ENCODE assay signal across 10 cellular contexts in genomic region chr6:336159-337114, GRCh38. TPM values are rescaled to one million over a fixed set of nuclear protein-coding genes. Genes with fewer than 3 reads are reported as not detected.
DNase-seq lines count a peak whose midpoint lies in the region; ATAC-seq, FAIRE-seq and TF ChIP-seq lines count a peak whose summit lies in the region.
"Had no signal": no experiment of that assay in that cellular context is flagged by ENCODE, and none has a peak within 500 bp of the region (broad histone marks: within the 10 kb centered on the region; RNA-seq: fewer than 3 reads in every experiment).

No MANE protein-coding gene starts in this region.

- no peak overlapping the region for H2BK5ac ChIP-seq in neuronal stem cell (ENCODE audit: low read length)

- H3K4ac ChIP-seq in neuronal stem cell (ENCODE audit: low read length), result no peak overlapping the region

- H2AFZ ChIP-seq in neuronal stem cell (ENCODE audit: low read length), result no peak overlapping the region

- H3K4me3 ChIP-seq in kidney (ENCODE audit: low read length in 2 of 2) (no peak overlapping the region), neuronal stem cell (ENCODE audit: low read length in 2 of 2) (peak overlapping the region in 1 of 2 donors; percentile 16)
- H3K4me3 ChIP-seq: prostate gland had no signal

- TF ChIP-seq CTCF in kidney (IDR thresholded peaks at IDR 0.05; ENCODE audit: borderline replicate concordance, extremely low read depth, insufficient read depth), result no peak

- intact Hi-C loops in kidney (cut with DNase I), result no loop called here

- no CpG with 5 or more reads among the region's 10 CpGs for WGBS in neuronal stem cell (ENCODE audit: extremely low coverage in 2 of 2, insufficient read length in 2 of 2, insufficient replicate concordance in 1 of 2), 2 donors

- no peak overlapping the region for H2BK15ac ChIP-seq in neuronal stem cell (ENCODE audit: low read length)

- H3K9me3 ChIP-seq in kidney (ENCODE audit: control insufficient read depth in 1 of 2, low read length in 2 of 2) (no peaks in the 10 kb centered on the region), neuronal stem cell (replicated peaks in 1 of 2; ENCODE audit: control insufficient read depth in 2 of 2, insufficient read depth in 1 of 2, low read depth in 1 of 2, low read length in 2 of 2) (peaks cover 0 to 25% of the 10 kb centered on the region in 2 donors)
- H3K9me3 ChIP-seq: prostate gland had no signal

- H3K27ac ChIP-seq in kidney (ENCODE audit: low read depth in 2 of 2, low read length in 2 of 2) (no peak overlapping the region), neuronal stem cell (replicated peaks; ENCODE audit: low read length) (no peak overlapping the region)
- H3K27ac ChIP-seq: prostate gland had no signal

- ATAC-seq in GM18502 (IDR thresholded peaks at IDR 0.05; ENCODE audit: poor library complexity, unreplicated experiment), result peak; percentile 40
- ATAC-seq in GM21390 (IDR thresholded peaks at IDR 0.05; ENCODE audit: unreplicated experiment), result peak; percentile 42
- ATAC-seq in HG03520 (IDR thresholded peaks at IDR 0.05; ENCODE audit: unreplicated experiment), result peak; percentile 33

- H2BK12ac ChIP-seq in neuronal stem cell (ENCODE audit: low read length), result no peak overlapping the region

- H3K18ac ChIP-seq in neuronal stem cell (ENCODE audit: low read length), result no peak overlapping the region

- H2AK5ac ChIP-seq in neuronal stem cell (ENCODE audit: low read depth, low read length), result no peak overlapping the region

- H3K14ac ChIP-seq in neuronal stem cell (ENCODE audit: low read length), result no peak overlapping the region

- DNase-seq in kidney (peak; percentile 71), NCI-H2196 (lab: John Stamatoyannopoulos, UW; ENCODE audit: unreplicated experiment) (no peak), SK-N-DZ (ENCODE audit: low spot score) (no peak), urothelium cell line (ENCODE audit: low spot score) (no peak), neuronal stem cell (ENCODE audit: low spot score) (no peak)
- DNase-seq: stimulated activated naive CD4-positive, alpha-beta T cell had no signal

- no peak overlapping the region for H4K91ac ChIP-seq in neuronal stem cell (ENCODE audit: low read depth, low read length, poor library complexity)

- H4K8ac ChIP-seq in neuronal stem cell (ENCODE audit: low read depth, low read length), result no peak overlapping the region

- no peak overlapping the region for H3K4me2 ChIP-seq in neuronal stem cell (ENCODE audit: insufficient read depth, low read length, poor library complexity, severe bottlenecking)

- H3K23ac ChIP-seq in neuronal stem cell (ENCODE audit: low read depth, low read length, poor library complexity), result no peak overlapping the region

- FAIRE-seq in kidney (lab: Jason Lieb, UNC) (no peak), urothelium cell line (lab: Jason Lieb, UNC) (no peak)

- no peaks in the 10 kb centered on the region for H3K27me3 ChIP-seq in neuronal stem cell (ENCODE audit: control insufficient read depth in 3 of 3, insufficient read depth in 3 of 3, low read depth in 1 of 3, low read length in 3 of 3)

- H3K9ac ChIP-seq in kidney (ENCODE audit: low read length in 2 of 2) (no peak overlapping the region), neuronal stem cell (ENCODE audit: low read depth, low read length, poor library complexity) (no peak overlapping the region)

- H2BK120ac ChIP-seq in neuronal stem cell (ENCODE audit: low read depth, low read length), result no peak overlapping the region

- H3K4me1 ChIP-seq in kidney (ENCODE audit: control insufficient read depth in 1 of 2, insufficient read depth in 1 of 2, low read depth in 1 of 2, low read length in 2 of 2) (peaks cover 0 to 9% of the 10 kb centered on the region in 2 donors), neuronal stem cell (ENCODE audit: control insufficient read depth in 2 of 2, insufficient read depth in 1 of 2, low read depth in 1 of 2, low read length in 2 of 2) (peaks cover 0 to 6% of the 10 kb centered on the region in 2 donors)
- H3K4me1 ChIP-seq: prostate gland had no signal

- H3K36me3 ChIP-seq in kidney (ENCODE audit: control insufficient read depth in 1 of 2, insufficient read depth in 2 of 2, low read length in 2 of 2) (no peaks in the 10 kb centered on the region), neuronal stem cell (replicated peaks in 1 of 2; ENCODE audit: control insufficient read depth in 2 of 2, insufficient read depth in 2 of 2, low read length in 2 of 2) (peaks cover 0 to 3% of the 10 kb centered on the region in 2 donors)
- H3K36me3 ChIP-seq: prostate gland had no signal

- no peaks in the 10 kb centered on the region for H3K79me1 ChIP-seq in neuronal stem cell (ENCODE audit: low read depth, low read length)

RNA-seq across cellular contexts. Expression of gene DUSP22, which starts 44.1 kb away (rescaled TPM):
- 60.7 TPM for total RNA-seq in kidney
- polyA plus RNA-seq in kidney (ENCODE audit: insufficient read depth, low read depth, low replicate concordance), result 24.0 TPM
- polyA plus RNA-seq in SK-N-DZ (2014; cell fraction: cytosol; rRNA removed), result 13.9 and 17.0 TPM in 2 replicates
- 14.2 and 18.0 TPM in 2 replicates for polyA plus RNA-seq in SK-N-DZ (2014; cell fraction: nucleus; rRNA removed)
- 44.1 TPM for polyA plus RNA-seq in neuronal stem cell (2013, experiment 1 of 2)
- polyA plus RNA-seq in neuronal stem cell (2013, experiment 2 of 2), result 44.2 TPM

RNA-seq across cellular contexts. Expression of gene IRF4, which starts 55.1 kb away (rescaled TPM):
- total RNA-seq in kidney, result 23.7 TPM
- not detected for polyA plus RNA-seq in kidney (ENCODE audit: insufficient read depth, low read depth, low replicate concordance)
- not detected in 2 replicates for polyA plus RNA-seq in SK-N-DZ (2014; cell fraction: cytosol; rRNA removed)
- polyA plus RNA-seq in SK-N-DZ (2014; cell fraction: nucleus; rRNA removed), result not detected in 2 replicates
- 0.42 TPM for polyA plus RNA-seq in neuronal stem cell (2013, experiment 1 of 2)
- polyA plus RNA-seq in neuronal stem cell (2013, experiment 2 of 2), result 0.48 TPM
